In the genomic region with DNA sequence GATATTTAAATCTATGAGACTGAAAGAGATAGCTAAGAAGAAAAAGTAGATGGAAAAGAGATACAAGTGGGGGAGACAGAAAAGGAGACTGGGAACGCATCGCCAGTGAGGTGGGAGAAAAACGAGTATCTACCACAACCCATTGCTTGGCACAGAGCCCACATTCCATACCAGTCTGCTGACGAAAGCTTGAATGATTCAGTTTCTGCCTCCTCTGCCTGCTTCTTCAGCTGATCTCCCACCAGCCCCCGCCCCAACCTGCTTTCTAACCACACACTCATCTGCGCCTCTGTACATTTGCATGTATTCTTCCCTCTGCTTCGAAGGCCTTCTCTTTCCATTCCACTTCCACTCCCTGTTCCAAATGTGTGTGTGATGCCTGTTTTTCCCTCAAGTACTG, we compare ENCODE assay signal across 1 cellular context.
TF ChIP-seq lines count a peak whose summit lies in the region.

No MANE protein-coding gene starts in this region.

TF ChIP-seq in HCT116, 20 proteins besides CTCF, POLR2A, EP300 and RAD21:
- TF ChIP-seq SP1 (IDR thresholded peaks at IDR 0.05; ENCODE audit: low read depth) (no peak), EGR1 (IDR thresholded peaks at IDR 0.05; ENCODE audit: low read depth) (no peak), CBX3 (IDR thresholded peaks at IDR 0.05; ENCODE audit: low read depth) (no peak), EZH2 (IDR thresholded peaks at IDR 0.05) (no peak), EZH2phosphoT487 (IDR thresholded peaks at IDR 0.05; ENCODE audit: borderline replicate concordance) (no peak), SIN3A (IDR thresholded peaks at IDR 0.05; ENCODE audit: low read depth) (no peak), FOSL1 (IDR thresholded peaks at IDR 0.05; ENCODE audit: low read depth) (no peak), JUND (IDR thresholded peaks at IDR 0.05) (no peak), ZFX (IDR thresholded peaks at IDR 0.05) (no peak), ZNF274 (IDR thresholded peaks at IDR 0.05; ENCODE audit: low read depth, low read length) (no peak), CEBPB (IDR thresholded peaks at IDR 0.05; ENCODE audit: low read depth) (no peak), ELF1 (IDR thresholded peaks at IDR 0.05; ENCODE audit: borderline replicate concordance, low read depth) (no peak), POLR2AphosphoS5 (IDR thresholded peaks at IDR 0.05; ENCODE audit: low read depth, low read length) (no peak), YY1 (IDR thresholded peaks at IDR 0.05; ENCODE audit: extremely low read depth, insufficient replicate concordance, low read depth, low read length) (no peak)
- TF ChIP-seq, protein P1, sequence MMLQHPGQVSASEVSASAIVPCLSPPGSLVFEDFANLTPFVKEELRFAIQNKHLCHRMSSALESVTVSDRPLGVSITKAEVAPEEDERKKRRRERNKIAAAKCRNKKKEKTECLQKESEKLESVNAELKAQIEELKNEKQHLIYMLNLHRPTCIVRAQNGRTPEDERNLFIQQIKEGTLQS (IDR thresholded peaks at IDR 0.05): no peak
- TF ChIP-seq, protein P2, sequence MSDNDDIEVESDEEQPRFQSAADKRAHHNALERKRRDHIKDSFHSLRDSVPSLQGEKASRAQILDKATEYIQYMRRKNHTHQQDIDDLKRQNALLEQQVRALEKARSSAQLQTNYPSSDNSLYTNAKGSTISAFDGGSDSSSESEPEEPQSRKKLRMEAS (IDR thresholded peaks at IDR 0.05): no peak
